In the genomic region with DNA sequence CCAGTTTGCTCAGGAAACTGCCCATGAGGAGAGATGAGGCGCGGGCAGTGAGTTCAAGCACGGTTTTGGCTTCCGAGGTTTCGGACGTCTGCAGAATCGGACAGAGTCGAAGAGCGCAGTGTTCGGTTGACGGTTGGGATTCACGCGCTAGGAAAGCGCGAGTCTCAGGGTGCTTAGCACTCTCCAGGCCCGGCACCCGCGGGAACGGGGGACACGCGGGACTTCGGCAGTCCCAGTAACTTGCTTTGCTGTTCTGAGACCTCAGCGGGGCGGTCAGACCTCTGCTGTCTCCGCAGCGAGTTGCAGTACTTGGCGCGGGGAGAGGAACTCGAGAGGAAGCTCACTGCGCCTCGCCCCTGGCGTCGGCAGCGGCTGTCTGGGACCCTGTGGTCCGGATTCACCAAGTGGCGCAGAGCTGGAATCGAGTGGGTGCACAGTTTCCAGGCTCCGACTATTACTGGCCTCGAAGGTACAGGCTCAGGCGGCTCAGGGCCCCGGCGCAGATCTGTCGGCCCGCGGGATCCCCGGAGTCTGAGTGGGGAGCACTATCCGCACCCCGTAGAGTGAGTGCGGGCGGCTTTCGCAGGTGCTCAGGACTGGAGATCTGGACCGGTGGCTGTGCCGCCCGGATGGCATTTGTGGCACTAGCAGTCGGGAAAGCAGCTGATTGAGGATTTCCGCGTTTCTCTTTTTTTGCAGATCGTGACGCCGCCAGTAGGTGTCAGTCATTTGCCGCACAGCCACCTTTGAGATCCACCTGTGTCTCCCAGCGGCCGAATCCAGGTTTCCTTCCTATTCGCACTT, we compare ENCODE assay signal across 9 cellular contexts. TPM values are rescaled to one million over a fixed set of nuclear protein-coding genes. Genes with fewer than 3 reads are reported as not detected.
DNase-seq lines count a peak whose midpoint lies in the region; ATAC-seq, FAIRE-seq and TF ChIP-seq lines count a peak whose summit lies in the region.
"Had no signal": no experiment of that assay in that cellular context is flagged by ENCODE, and none has a peak within 500 bp of the region (broad histone marks: within the 10 kb centered on the region; RNA-seq: fewer than 3 reads in every experiment).

Gene POM121L2 (minus strand): TSS at position 128 of the 804 bp plus-strand sequence. CDS start 103 bp downstream, at position 25.

- ATAC-seq in PC-3 (peak; percentile 82), pancreas (peak; percentile 95 to 98 (median 98)), HG03342 (IDR thresholded peaks at IDR 0.05; ENCODE audit: unreplicated experiment) (no peak)

- no peaks in the 10 kb centered on the region for H3K9me2 ChIP-seq in PC-3 (replicated peaks; ENCODE audit: low read length)

- DNase-seq in GM10248 (ENCODE audit: extremely low spot score) = peak; percentile 76
- DNase-seq in HT1080 (ENCODE audit: low read depth) = peak; percentile 54
- peak; percentile 92 for DNase-seq in PC-3
- peak; percentile 22 to 35 for DNase-seq in activated T-helper 1 cell treated with anti-CD3 and anti-CD28 coated beads, Interleukin-2, amount 50 U/mL, for 16 hours (ENCODE audit: low read depth in 1 of 2, low spot score in 1 of 2)
- peak; percentile 29 to 70 for DNase-seq in foreskin fibroblast
- DNase-seq in pancreas = peak; percentile 71 to 88 (median 78)

- intact Hi-C loops in PC-3 (cut with micrococcal nuclease) = loop anchor here (1.0 to 10.0 kb wide), 7 partner anchors 124 to 441 kb away; no protein-coding TSS in a partner anchor
- intact Hi-C loops in pancreas (cut with DNase I) = no loop called here

- no peak for FAIRE-seq in pancreas (lab: Jason Lieb, UNC)

- H3K79me2 ChIP-seq in PC-3 (ENCODE audit: low read length) = no peaks in the 10 kb centered on the region

- H3K27me3 ChIP-seq in PC-3 (ENCODE audit: low read length) (no peaks in the 10 kb centered on the region), pancreas (peaks cover 3 to 42% (median 13%) of the 10 kb centered on the region in 4 donors)

- peak; percentile 79 for TF ChIP-seq CTCF in GM10248 (IDR thresholded peaks at IDR 0.05; ENCODE audit: control extremely low read depth, extremely low read depth, low read depth, missing control alignments)
- TF ChIP-seq CTCF in PC-3 (conservative IDR thresholded peaks at IDR 0.05; ENCODE audit: low read depth, low read length) = peak; percentile 81
- TF ChIP-seq CTCF in foreskin fibroblast (IDR thresholded peaks at IDR 0.05; ENCODE audit: low read depth, low read length) = peak; percentile 54
- peak; percentile 36 to 60 (median 52) for TF ChIP-seq CTCF in pancreas (IDR thresholded peaks at IDR 0.05)

- BruUV-seq in PC-3 (replicated peaks; lab: Mats Ljungman, UMichigan) = no TSS peak

- WGBS in pancreas, 2 donors = 1 to 2% methylated on average over 64 of the region's 64 CpGs
- WGBS in urinary bladder = under 1% methylated on average over 64 of the region's 64 CpGs

- H3K36me3 ChIP-seq in PC-3 (ENCODE audit: low read depth, low read length) (no peaks in the 10 kb centered on the region), pancreas (no peaks in the 10 kb centered on the region), urinary bladder (ENCODE audit: insufficient read depth) (no peaks in the 10 kb centered on the region)

- H3K4me3 ChIP-seq in PC-3 (ENCODE audit: low read length) (peak within 1 kb of the TSS; percentile 89), foreskin fibroblast (ENCODE audit: low read depth in 1 of 2, low read length in 2 of 2) (peak within 1 kb of the TSS; percentile 44 to 47), pancreas (peak within 1 kb of the TSS; percentile 22 to 54 (median 36)), urinary bladder (ENCODE audit: low read depth, low read length) (peak within 1 kb of the TSS; percentile 38)

- H3K27ac ChIP-seq in PC-3 (ENCODE audit: low read length) (no peak within 1 kb of the TSS), pancreas (no peak within 1 kb of the TSS), urinary bladder (ENCODE audit: low read depth) (no peak within 1 kb of the TSS)

- peak within 1 kb of the TSS; percentile 98 for H3K4me2 ChIP-seq in PC-3 (ENCODE audit: low read length)

- CTCF ChIA-PET in GM10248 (lab: Yijun Ruan, JAX) = interaction anchor here (0.7 to 3.5 kb wide), 26 partner anchors 8 to 538 kb away, joined by 3 to 17 read pairs (median 3); no protein-coding TSS in a partner anchor
- CTCF ChIA-PET in PC-3 (lab: Charles Lee) = interaction anchor here (0.6 to 1.6 kb wide), 4 partner anchors 125 to 508 kb away, joined by 3 to 7 read pairs (median 4); no protein-coding TSS in a partner anchor

- POLR2A ChIA-PET in GM10248 (lab: Yijun Ruan, JAX) (no interaction called here), PC-3 (lab: Charles Lee; ENCODE audit: unreplicated experiment) (no interaction called here)

- 0 out of 2 replicates have a peak, but pooled peaks cover 6% of the 10 kb centered on the region for H3K9me3 ChIP-seq in PC-3 (ENCODE audit: low read length)
- H3K9me3 ChIP-seq in pancreas = no peaks in the 10 kb centered on the region

- no peaks in the 10 kb centered on the region for H4K20me1 ChIP-seq in PC-3 (ENCODE audit: low read length)

- H3F3A ChIP-seq in PC-3 (ENCODE audit: low read length, unreplicated experiment) = no peaks in the 10 kb centered on the region

- peak within 1 kb of the TSS; percentile 100 for H2AFZ ChIP-seq in PC-3 (ENCODE audit: low read length)

- no peaks in the 10 kb centered on the region for H3K4me1 ChIP-seq in PC-3 (ENCODE audit: insufficient read depth, low read length)
- peaks cover 0 to 5% (median 0%) of the 10 kb centered on the region in 3 donors for H3K4me1 ChIP-seq in pancreas
- no peaks in the 10 kb centered on the region for H3K4me1 ChIP-seq in urinary bladder (ENCODE audit: insufficient read depth)

- peak within 1 kb of the TSS; percentile 53; the same call in 1 of the 2 replicates for H3K9ac ChIP-seq in PC-3 (ENCODE audit: low read length)

RNA-seq across cellular contexts. Expression of gene POM121L2, which starts in this region (rescaled TPM):
- total RNA-seq in HT1080 (2014; rRNA removed; shearing (Covaris generic)) = not detected in 2 replicates
- polyA plus RNA-seq in HT1080 (2015; cell fraction: cytosol; rRNA removed) = not detected in 2 replicates
- polyA plus RNA-seq in HT1080 (2015; cell fraction: nucleus; rRNA removed) = not detected in 2 replicates
- not detected in 2 replicates for total RNA-seq in PC-3 (2014; rRNA removed)
- total RNA-seq in pancreas = under 1 TPM in 1 of 6 donors, not detected in 5; 0.03 TPM
- under 1 TPM in 1 of 2 donors, not detected in 1; 0.02 TPM for polyA plus RNA-seq in pancreas
- not detected for total RNA-seq in urinary bladder
- 0.03 TPM for polyA plus RNA-seq in urinary bladder
- total RNA-seq: glomerular endothelial cell had no signal

Comparison
In these comparisons a context has a peak if more than half of its experiments do, and no peak if none do; other contexts are left out.
1. Peak in DNase-seq in HT1080; RNA of the gene not detected or under 1 TPM.
2. Peak in DNase-seq, ATAC-seq, H3K4me3 ChIP-seq, H3K9ac ChIP-seq and H3K4me2 ChIP-seq in PC-3; RNA of the gene not detected or under 1 TPM.
3. Peak in DNase-seq, ATAC-seq and H3K4me3 ChIP-seq in pancreas; RNA of the gene not detected or under 1 TPM.
4. DNase-seq: peak in every context shown above with its lines; median percentile 92 in PC-3; 78 in pancreas; 76 in GM10248; 54 in HT1080; 50 in foreskin fibroblast; 28 in activated T-helper 1 cell treated with anti-CD3 and anti-CD28 coated beads, Interleukin-2, amount 50 U/mL, for 16 hours.
5. H3K4me3 ChIP-seq: peak in every context shown above with its lines; median percentile 89 in PC-3; 46 in foreskin fibroblast; 38 in urinary bladder; 36 in pancreas.